ENCODE assay signal across 8 cellular contexts in the genomic region with DNA sequence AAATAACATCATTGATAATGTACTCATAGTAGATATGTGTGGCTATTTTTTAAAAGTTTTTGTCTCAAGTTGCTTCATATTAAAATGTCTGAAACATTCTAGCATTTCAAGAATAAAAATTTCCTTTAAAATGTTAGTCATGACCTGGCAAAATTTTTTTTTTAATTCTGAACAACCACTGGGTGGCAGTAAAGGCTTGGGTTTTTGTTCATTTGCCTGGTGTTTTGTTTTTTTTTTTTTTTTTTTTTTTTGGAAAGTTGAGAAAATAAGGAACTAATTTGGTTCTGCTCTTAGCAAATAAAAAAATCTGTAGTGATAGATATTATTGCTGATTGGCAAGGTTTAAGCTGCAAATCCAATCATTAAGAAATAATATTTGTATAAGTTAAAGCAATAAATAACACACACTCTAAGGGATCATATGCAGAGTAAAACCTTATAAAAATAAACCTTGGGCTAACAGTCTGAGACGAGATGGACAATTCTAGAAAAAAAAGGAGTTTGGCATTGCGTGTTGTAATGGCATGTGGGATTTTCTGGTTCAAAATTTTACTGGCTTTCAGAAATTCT.
DNase-seq lines count a peak whose midpoint lies in the region; ATAC-seq, FAIRE-seq and TF ChIP-seq lines count a peak whose summit lies in the region.

No MANE protein-coding gene starts in this region.

- ATAC-seq in WTC11 = no peak
- no peak for ATAC-seq in HG03039 (IDR thresholded peaks at IDR 0.05; ENCODE audit: unreplicated experiment)
- ATAC-seq in GM19328 (IDR thresholded peaks at IDR 0.05; ENCODE audit: unreplicated experiment) = no peak

- TF ChIP-seq CTCF in WTC11 (IDR thresholded peaks at IDR 0.05) = peak; percentile 23; the same call in 1 of the 2 replicates
- TF ChIP-seq CTCF in kidney (IDR thresholded peaks at IDR 0.05; ENCODE audit: borderline replicate concordance, extremely low read depth, insufficient read depth) = peak; percentile 54

- no peak overlapping the region for H3K27ac Mint-ChIP-seq in WTC11

- POLR2A ChIA-PET in WTC11 (lab: Charles Lee) = no interaction called here

- peaks cover 29% of the 10 kb centered on the region for H3K36me3 Mint-ChIP-seq in WTC11

- H3K27me3 Mint-ChIP-seq in WTC11 (ENCODE audit: low read depth) = no peaks in the 10 kb centered on the region

- no peak overlapping the region for H3K9ac ChIP-seq in kidney (ENCODE audit: low read length in 2 of 2)

- DNase-seq in NCI-H510A treated with DMSO at 0.1 percent for 48 hours (lab: John Stamatoyannopoulos, UW) (peak; percentile 27), NCI-H510A (lab: John Stamatoyannopoulos, UW) (no peak), WTC11 (ENCODE audit: low spot score) (no peak), kidney (no peak), OCI-M2 (lab: John Stamatoyannopoulos, UW; ENCODE audit: unreplicated experiment) (no peak)
- DNase-seq in Jurkat, Clone E6-1 (ENCODE audit: low read depth, low spot score) = peak; percentile 36

- H3K4me3 Mint-ChIP-seq in WTC11 = no peak overlapping the region

- H3K27ac ChIP-seq in kidney (ENCODE audit: low read depth in 2 of 2, low read length in 2 of 2) = no peak overlapping the region

- H3K9me3 Mint-ChIP-seq in WTC11 = peaks cover 49% of the 10 kb centered on the region

- no peaks in the 10 kb centered on the region for H3K4me1 ChIP-seq in kidney (ENCODE audit: control insufficient read depth in 1 of 2, insufficient read depth in 1 of 2, low read depth in 1 of 2, low read length in 2 of 2)

- peak; percentile 98 for FAIRE-seq in kidney (lab: Jason Lieb, UNC)

- CTCF ChIA-PET in WTC11 (lab: Charles Lee) = interaction anchor here (1.0 kb wide), 1 partner anchor 267 kb away, joined by 4 read pairs; no protein-coding TSS in a partner anchor

- H3K9me3 ChIP-seq in kidney (ENCODE audit: control insufficient read depth in 1 of 2, low read length in 2 of 2) = no peaks in the 10 kb centered on the region

- H3K4me1 Mint-ChIP-seq in WTC11 = peaks cover 12% of the 10 kb centered on the region

- no peak overlapping the region for H3K4me3 ChIP-seq in Jurkat, Clone E6-1 (ENCODE audit: low read length)
- no peak overlapping the region for H3K4me3 ChIP-seq in kidney (ENCODE audit: low read length in 2 of 2)

- no peaks in the 10 kb centered on the region for H3K36me3 ChIP-seq in kidney (ENCODE audit: control insufficient read depth in 1 of 2, insufficient read depth in 2 of 2, low read length in 2 of 2)

- intact Hi-C loops in kidney (cut with DNase I) = loop anchor here (10.0 kb wide), 1 partner anchor 270 kb away; no protein-coding TSS in a partner anchor

TF ChIP-seq in WTC11, 78 proteins besides CTCF, POLR2A, EP300 and RAD21:
- TF ChIP-seq, protein P1, sequence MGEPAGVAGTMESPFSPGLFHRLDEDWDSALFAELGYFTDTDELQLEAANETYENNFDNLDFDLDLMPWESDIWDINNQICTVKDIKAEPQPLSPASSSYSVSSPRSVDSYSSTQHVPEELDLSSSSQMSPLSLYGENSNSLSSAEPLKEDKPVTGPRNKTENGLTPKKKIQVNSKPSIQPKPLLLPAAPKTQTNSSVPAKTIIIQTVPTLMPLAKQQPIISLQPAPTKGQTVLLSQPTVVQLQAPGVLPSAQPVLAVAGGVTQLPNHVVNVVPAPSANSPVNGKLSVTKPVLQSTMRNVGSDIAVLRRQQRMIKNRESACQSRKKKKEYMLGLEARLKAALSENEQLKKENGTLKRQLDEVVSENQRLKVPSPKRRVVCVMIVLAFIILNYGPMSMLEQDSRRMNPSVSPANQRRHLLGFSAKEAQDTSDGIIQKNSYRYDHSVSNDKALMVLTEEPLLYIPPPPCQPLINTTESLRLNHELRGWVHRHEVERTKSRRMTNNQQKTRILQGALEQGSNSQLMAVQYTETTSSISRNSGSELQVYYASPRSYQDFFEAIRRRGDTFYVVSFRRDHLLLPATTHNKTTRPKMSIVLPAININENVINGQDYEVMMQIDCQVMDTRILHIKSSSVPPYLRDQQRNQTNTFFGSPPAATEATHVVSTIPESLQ (CRISPR knock-in tag; IDR thresholded peaks at IDR 0.05) = no peak
- no peak for TF ChIP-seq KAT7 (CRISPR knock-in tag; IDR thresholded peaks at IDR 0.05; ENCODE audit: borderline replicate concordance)
- TF ChIP-seq ZNF317 (CRISPR knock-in tag; IDR thresholded peaks at IDR 0.05; ENCODE audit: borderline replicate concordance, low read depth) = no peak
- TF ChIP-seq NR1H2 (CRISPR knock-in tag; IDR thresholded peaks at IDR 0.05) = no peak
- TF ChIP-seq TCF7 (CRISPR knock-in tag; IDR thresholded peaks at IDR 0.05; ENCODE audit: low read depth) = no peak
- no peak for TF ChIP-seq PRRX2 (CRISPR knock-in tag; IDR thresholded peaks at IDR 0.05)
- TF ChIP-seq, protein P2, sequence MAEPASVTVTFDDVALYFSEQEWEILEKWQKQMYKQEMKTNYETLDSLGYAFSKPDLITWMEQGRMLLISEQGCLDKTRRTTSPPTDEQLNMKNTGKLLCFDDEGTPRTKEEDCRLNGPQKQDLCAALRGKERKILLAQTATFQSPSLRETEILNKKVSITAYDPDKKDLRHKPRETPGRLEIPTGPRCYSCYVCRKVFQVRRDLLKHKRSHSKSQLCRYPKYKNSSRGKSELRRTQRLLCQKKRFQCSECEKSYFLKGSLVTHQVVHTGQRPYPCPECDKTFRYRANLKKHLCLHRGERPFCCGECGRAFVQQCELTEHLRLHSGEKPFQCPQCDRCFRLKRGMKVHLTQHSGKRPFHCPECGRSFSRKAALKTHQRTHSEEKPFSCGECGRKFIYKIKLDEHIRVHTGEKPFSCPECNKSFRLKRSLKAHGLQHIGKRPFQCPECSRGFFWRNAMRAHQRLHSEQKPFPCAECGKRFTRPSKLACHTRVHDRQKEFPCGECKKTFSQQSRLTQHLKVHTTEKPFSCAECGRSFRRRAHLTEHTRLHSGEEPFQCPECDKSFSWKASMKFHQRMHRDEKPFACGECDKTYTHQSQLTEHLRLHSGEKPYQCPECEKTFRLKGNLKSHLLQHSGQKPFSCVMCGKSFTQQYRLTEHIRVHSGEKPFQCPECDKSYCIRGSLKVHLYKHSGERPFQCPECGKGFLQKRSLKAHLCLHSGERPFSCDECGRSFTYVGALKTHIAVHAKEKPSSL (CRISPR knock-in tag; conservative IDR thresholded peaks at IDR 0.05) = no peak
- TF ChIP-seq, protein P3, sequence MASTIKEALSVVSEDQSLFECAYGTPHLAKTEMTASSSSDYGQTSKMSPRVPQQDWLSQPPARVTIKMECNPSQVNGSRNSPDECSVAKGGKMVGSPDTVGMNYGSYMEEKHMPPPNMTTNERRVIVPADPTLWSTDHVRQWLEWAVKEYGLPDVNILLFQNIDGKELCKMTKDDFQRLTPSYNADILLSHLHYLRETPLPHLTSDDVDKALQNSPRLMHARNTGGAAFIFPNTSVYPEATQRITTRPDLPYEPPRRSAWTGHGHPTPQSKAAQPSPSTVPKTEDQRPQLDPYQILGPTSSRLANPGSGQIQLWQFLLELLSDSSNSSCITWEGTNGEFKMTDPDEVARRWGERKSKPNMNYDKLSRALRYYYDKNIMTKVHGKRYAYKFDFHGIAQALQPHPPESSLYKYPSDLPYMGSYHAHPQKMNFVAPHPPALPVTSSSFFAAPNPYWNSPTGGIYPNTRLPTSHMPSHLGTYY (CRISPR knock-in tag; IDR thresholded peaks at IDR 0.05) = no peak
- TF ChIP-seq NR3C1 (CRISPR knock-in tag; conservative IDR thresholded peaks at IDR 0.05; ENCODE audit: low read depth) = no peak
- TF ChIP-seq, protein P4, sequence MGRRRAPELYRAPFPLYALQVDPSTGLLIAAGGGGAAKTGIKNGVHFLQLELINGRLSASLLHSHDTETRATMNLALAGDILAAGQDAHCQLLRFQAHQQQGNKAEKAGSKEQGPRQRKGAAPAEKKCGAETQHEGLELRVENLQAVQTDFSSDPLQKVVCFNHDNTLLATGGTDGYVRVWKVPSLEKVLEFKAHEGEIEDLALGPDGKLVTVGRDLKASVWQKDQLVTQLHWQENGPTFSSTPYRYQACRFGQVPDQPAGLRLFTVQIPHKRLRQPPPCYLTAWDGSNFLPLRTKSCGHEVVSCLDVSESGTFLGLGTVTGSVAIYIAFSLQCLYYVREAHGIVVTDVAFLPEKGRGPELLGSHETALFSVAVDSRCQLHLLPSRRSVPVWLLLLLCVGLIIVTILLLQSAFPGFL (CRISPR knock-in tag; IDR thresholded peaks at IDR 0.05; ENCODE audit: borderline replicate concordance) = no peak
- TF ChIP-seq, protein P5, sequence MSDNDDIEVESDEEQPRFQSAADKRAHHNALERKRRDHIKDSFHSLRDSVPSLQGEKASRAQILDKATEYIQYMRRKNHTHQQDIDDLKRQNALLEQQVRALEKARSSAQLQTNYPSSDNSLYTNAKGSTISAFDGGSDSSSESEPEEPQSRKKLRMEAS (CRISPR knock-in tag; IDR thresholded peaks at IDR 0.05) = no peak
- TF ChIP-seq ZNF219 (CRISPR knock-in tag; IDR thresholded peaks at IDR 0.05; ENCODE audit: borderline replicate concordance) = no peak
- no peak for TF ChIP-seq FOXK1 (CRISPR knock-in tag; IDR thresholded peaks at IDR 0.05)
- TF ChIP-seq, protein P6, sequence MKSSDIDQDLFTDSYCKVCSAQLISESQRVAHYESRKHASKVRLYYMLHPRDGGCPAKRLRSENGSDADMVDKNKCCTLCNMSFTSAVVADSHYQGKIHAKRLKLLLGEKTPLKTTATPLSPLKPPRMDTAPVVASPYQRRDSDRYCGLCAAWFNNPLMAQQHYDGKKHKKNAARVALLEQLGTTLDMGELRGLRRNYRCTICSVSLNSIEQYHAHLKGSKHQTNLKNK (CRISPR knock-in tag; IDR thresholded peaks at IDR 0.05) = no peak
- no peak for TF ChIP-seq ZNF423 (CRISPR knock-in tag; IDR thresholded peaks at IDR 0.05)
- TF ChIP-seq, protein P7, sequence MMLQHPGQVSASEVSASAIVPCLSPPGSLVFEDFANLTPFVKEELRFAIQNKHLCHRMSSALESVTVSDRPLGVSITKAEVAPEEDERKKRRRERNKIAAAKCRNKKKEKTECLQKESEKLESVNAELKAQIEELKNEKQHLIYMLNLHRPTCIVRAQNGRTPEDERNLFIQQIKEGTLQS (CRISPR knock-in tag; conservative IDR thresholded peaks at IDR 0.05) = no peak
- no peak for TF ChIP-seq HMGA2 (CRISPR knock-in tag; IDR thresholded peaks at IDR 0.05)
- no peak for TF ChIP-seq ZNF121 (CRISPR knock-in tag; IDR thresholded peaks at IDR 0.05)

Comparison
In these comparisons a context has a peak if more than half of its experiments do, and no peak if none do; other contexts are left out.
1. DNase-seq: peak in NCI-H510A treated with DMSO at 0.1 percent for 48 hours (single experiment) and Jurkat, Clone E6-1 (single experiment); none in NCI-H510A (single experiment), WTC11 (single experiment), kidney (single experiment) and OCI-M2 (single experiment).